ENCODE assay signal across 1 cellular context in the genomic region with DNA sequence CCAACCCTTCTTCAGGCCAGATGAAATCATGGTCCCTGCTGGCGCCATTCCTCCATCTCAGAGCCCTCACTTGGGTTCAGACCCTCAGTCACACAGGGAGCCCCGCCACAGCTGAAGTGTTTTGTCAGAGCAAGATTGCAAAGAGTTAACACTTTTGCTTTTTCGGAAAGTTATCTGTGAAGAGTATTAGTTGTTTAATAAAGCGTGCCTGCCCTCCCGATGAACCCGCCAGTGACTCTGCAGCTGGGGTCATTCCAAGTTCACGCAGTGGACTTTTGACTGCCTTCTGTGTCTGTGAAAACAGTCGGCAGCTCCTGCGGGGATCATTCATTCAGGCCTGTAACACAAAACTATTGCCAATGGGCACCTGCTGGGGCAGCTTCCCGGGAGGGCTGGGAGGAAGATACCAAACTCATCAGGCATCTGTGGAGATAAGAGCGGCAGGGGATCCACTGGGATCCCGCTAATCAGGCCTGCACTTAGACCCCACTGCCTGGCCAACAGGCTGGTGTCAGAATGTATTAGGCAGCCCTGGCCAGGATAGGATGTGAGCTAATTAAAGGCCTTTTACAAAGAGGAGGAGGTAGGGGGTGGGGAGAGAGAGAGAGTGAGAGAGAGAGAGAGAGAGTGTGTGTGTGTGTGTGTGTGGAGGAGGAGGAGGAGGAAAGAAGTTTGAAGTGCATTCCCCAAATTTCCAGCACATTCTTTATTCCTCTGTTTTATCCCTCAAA.
TF ChIP-seq lines count a peak whose summit lies in the region.

No MANE protein-coding gene starts in this region.

TF ChIP-seq in K562, 482 proteins besides CTCF, POLR2A, EP300 and RAD21 (continued from another document and continues in another):
- TF ChIP-seq CHD7 (IDR thresholded peaks at IDR 0.05; ENCODE audit: low read depth, low read length) (no peak), MYC (IDR thresholded peaks at IDR 0.05; ENCODE audit: low read depth, low read length) (no peak), MYC (CRISPR knock-in tag; IDR thresholded peaks at IDR 0.05; ENCODE audit: borderline replicate concordance, low read depth) (no peak; the same call in 1 of the 2 replicates), HNRNPLL (IDR thresholded peaks at IDR 0.05; ENCODE audit: low read depth, low read length, poor library complexity, severe bottlenecking) (no peak), HDAC2 (IDR thresholded peaks at IDR 0.05) (peak; percentile 87; the same call in 1 of the 2 replicates), MTA3 (IDR thresholded peaks at IDR 0.05; ENCODE audit: borderline replicate concordance) (peak; percentile 56; the same call in 1 of the 2 replicates), ZNF23 (CRISPR knock-in tag; IDR thresholded peaks at IDR 0.05) (no peak), ZSCAN32 (CRISPR knock-in tag; IDR thresholded peaks at IDR 0.05) (no peak), NR2F6 (CRISPR knock-in tag; IDR thresholded peaks at IDR 0.05) (no peak), ZNF124 (CRISPR knock-in tag; IDR thresholded peaks at IDR 0.05) (no peak), NCOA2 (IDR thresholded peaks at IDR 0.05; ENCODE audit: partially characterized antibody in 2 of 2) (no peak), NR2C2 (CRISPR knock-in tag; IDR thresholded peaks at IDR 0.05) (no peak), NR2C2 (tag; IDR thresholded peaks at IDR 0.05) (peak; percentile 76), TAL1 (IDR thresholded peaks at IDR 0.05) (peak; percentile 38; the same call in 1 of the 2 replicates), HNRNPK (IDR thresholded peaks at IDR 0.05; ENCODE audit: low read depth, low read length, poor library complexity, severe bottlenecking) (no peak), SRF (CRISPR knock-in tag; IDR thresholded peaks at IDR 0.05) (no peak), GTF2E2 (tag; IDR thresholded peaks at IDR 0.05) (0 out of 2 replicates have a peak, but pooled peaks have one; percentile 21), OTX1 (CRISPR knock-in tag; IDR thresholded peaks at IDR 0.05) (peak; percentile 96), ILF3 (IDR thresholded peaks at IDR 0.05; ENCODE audit: borderline replicate concordance) (no peak), SMARCB1 (IDR thresholded peaks at IDR 0.05; ENCODE audit: insufficient read length, low read depth) (no peak), ZZZ3 (IDR thresholded peaks at IDR 0.05) (peak; percentile 62; the same call in 1 of the 2 replicates), SAFB2 (IDR thresholded peaks at IDR 0.05; ENCODE audit: borderline replicate concordance, low read depth, low read length, severe bottlenecking) (no peak), NEUROD1 (IDR thresholded peaks at IDR 0.05; ENCODE audit: borderline replicate concordance, low read depth, low read length, partially characterized antibody) (peak; percentile 73), RERE (CRISPR knock-in tag; IDR thresholded peaks at IDR 0.05; ENCODE audit: borderline replicate concordance) (no peak)
- TF ChIP-seq, protein P1, sequence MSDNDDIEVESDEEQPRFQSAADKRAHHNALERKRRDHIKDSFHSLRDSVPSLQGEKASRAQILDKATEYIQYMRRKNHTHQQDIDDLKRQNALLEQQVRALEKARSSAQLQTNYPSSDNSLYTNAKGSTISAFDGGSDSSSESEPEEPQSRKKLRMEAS (CRISPR knock-in tag; IDR thresholded peaks at IDR 0.05) = no peak; the same call in 1 of the 2 replicates
- TF ChIP-seq, protein P2, sequence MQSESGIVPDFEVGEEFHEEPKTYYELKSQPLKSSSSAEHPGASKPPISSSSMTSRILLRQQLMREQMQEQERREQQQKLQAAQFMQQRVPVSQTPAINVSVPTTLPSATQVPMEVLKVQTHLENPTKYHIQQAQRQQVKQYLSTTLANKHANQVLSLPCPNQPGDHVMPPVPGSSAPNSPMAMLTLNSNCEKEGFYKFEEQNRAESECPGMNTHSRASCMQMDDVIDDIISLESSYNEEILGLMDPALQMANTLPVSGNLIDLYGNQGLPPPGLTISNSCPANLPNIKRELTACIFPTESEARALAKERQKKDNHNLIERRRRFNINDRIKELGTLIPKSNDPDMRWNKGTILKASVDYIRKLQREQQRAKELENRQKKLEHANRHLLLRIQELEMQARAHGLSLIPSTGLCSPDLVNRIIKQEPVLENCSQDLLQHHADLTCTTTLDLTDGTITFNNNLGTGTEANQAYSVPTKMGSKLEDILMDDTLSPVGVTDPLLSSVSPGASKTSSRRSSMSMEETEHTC (IDR thresholded peaks at IDR 0.05) = no peak
- TF ChIP-seq, protein P3, sequence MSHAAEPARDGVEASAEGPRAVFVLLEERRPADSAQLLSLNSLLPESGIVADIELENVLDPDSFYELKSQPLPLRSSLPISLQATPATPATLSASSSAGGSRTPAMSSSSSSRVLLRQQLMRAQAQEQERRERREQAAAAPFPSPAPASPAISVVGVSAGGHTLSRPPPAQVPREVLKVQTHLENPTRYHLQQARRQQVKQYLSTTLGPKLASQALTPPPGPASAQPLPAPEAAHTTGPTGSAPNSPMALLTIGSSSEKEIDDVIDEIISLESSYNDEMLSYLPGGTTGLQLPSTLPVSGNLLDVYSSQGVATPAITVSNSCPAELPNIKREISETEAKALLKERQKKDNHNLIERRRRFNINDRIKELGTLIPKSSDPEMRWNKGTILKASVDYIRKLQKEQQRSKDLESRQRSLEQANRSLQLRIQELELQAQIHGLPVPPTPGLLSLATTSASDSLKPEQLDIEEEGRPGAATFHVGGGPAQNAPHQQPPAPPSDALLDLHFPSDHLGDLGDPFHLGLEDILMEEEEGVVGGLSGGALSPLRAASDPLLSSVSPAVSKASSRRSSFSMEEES (CRISPR knock-in tag; IDR thresholded peaks at IDR 0.05) = no peak
- TF ChIP-seq, protein P4, sequence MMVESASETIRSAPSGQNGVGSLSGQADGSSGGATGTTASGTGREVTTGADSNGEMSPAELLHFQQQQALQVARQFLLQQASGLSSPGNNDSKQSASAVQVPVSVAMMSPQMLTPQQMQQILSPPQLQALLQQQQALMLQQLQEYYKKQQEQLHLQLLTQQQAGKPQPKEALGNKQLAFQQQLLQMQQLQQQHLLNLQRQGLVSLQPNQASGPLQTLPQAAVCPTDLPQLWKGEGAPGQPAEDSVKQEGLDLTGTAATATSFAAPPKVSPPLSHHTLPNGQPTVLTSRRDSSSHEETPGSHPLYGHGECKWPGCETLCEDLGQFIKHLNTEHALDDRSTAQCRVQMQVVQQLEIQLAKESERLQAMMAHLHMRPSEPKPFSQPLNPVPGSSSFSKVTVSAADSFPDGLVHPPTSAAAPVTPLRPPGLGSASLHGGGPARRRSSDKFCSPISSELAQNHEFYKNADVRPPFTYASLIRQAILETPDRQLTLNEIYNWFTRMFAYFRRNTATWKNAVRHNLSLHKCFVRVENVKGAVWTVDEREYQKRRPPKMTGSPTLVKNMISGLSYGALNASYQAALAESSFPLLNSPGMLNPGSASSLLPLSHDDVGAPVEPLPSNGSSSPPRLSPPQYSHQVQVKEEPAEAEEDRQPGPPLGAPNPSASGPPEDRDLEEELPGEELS (CRISPR knock-in tag; IDR thresholded peaks at IDR 0.05; ENCODE audit: borderline replicate concordance) = no peak
- TF ChIP-seq, protein P5, sequence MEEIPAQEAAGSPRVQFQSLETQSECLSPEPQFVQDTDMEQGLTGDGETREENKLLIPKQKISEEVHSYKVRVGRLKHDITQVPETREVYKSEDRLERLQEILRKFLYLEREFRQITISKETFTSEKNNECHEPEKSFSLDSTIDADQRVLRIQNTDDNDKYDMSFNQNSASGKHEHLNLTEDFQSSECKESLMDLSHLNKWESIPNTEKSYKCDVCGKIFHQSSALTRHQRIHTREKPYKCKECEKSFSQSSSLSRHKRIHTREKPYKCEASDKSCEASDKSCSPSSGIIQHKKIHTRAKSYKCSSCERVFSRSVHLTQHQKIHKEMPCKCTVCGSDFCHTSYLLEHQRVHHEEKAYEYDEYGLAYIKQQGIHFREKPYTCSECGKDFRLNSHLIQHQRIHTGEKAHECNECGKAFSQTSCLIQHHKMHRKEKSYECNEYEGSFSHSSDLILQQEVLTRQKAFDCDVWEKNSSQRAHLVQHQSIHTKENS (CRISPR knock-in tag; IDR thresholded peaks at IDR 0.05) = no peak
